9 cellular contexts compared by ENCODE assay signal in genomic region chrX:78708171-78708570, GRCh38. TPM values are rescaled to one million over a fixed set of nuclear protein-coding genes. Genes with fewer than 3 reads are reported as not detected.
DNase-seq lines count a peak whose midpoint lies in the region; ATAC-seq and TF ChIP-seq lines count a peak whose summit lies in the region.
"Had no signal": no experiment of that assay in that cellular context is flagged by ENCODE, and none has a peak within 500 bp of the region (broad histone marks: within the 10 kb centered on the region; RNA-seq: fewer than 3 reads in every experiment).

No MANE protein-coding gene starts in this region.

- H3K9me3 Mint-ChIP-seq in WTC11: no peaks in the 10 kb centered on the region

- peak; percentile 7 for DNase-seq in DND-41
- DNase-seq in Jurkat, Clone E6-1 (ENCODE audit: low read depth, low spot score): peak; percentile 14
- DNase-seq in WTC11 (ENCODE audit: low spot score): peak; percentile 16
- no peak for DNase-seq in NCI-H1694 treated with DMSO at 0.1 percent for 48 hours (lab: John Stamatoyannopoulos, UW)
- no peak for DNase-seq in activated T-cell treated with anti-CD3 and anti-CD28 coated beads, Interleukin-2, amount 50 U/mL, for 48 hours
- no peak for DNase-seq in T-helper 9 cell

- H3K4me1 ChIP-seq in DND-41 (ENCODE audit: insufficient read depth, low read length) (no peaks in the 10 kb centered on the region), liver (ENCODE audit: control insufficient read depth in 4 of 4, insufficient read depth in 4 of 4, low read length in 3 of 4) (no peaks in the 10 kb centered on the region)

- TF ChIP-seq CTCF in DND-41 (IDR thresholded peaks at IDR 0.05; ENCODE audit: borderline replicate concordance, extremely low read depth, low read length, poor library complexity, severe bottlenecking) (peak; percentile 39), WTC11 (IDR thresholded peaks at IDR 0.05) (no peak), liver (IDR thresholded peaks at IDR 0.05; ENCODE audit: low read depth, low read length, missing input control) (peak; percentile 48)

- no peaks in the 10 kb centered on the region for H3K36me3 Mint-ChIP-seq in WTC11

- H3K27ac Mint-ChIP-seq in WTC11: no peak overlapping the region

- peak; percentile 78 to 82 for TF ChIP-seq RAD21 in liver (IDR thresholded peaks at IDR 0.05)

- H3K4me2 ChIP-seq in DND-41 (ENCODE audit: insufficient read depth, low read length): no peak overlapping the region

- 0 out of 2 replicates have a peak, but pooled peaks cover 3% of the 10 kb centered on the region for H3K4me1 Mint-ChIP-seq in WTC11

- H3K4me3 ChIP-seq in DND-41 (ENCODE audit: low read depth in 1 of 2, low read length in 2 of 2) (no peak overlapping the region), liver (ENCODE audit: low read depth in 1 of 3, low read length in 3 of 3) (no peak overlapping the region)
- H3K4me3 ChIP-seq in Jurkat, Clone E6-1 (ENCODE audit: low read length): no peak overlapping the region

- H3K9me3 ChIP-seq in DND-41 (ENCODE audit: insufficient read depth, low read length, severe bottlenecking) (no peaks in the 10 kb centered on the region), liver (ENCODE audit: control insufficient read depth in 4 of 4, low read length in 3 of 4) (no peaks in the 10 kb centered on the region)

- H2AFZ ChIP-seq in DND-41 (ENCODE audit: low read depth, low read length): no peak overlapping the region

- no peaks in the 10 kb centered on the region for H3K79me2 ChIP-seq in DND-41 (ENCODE audit: insufficient read depth, low read length)

- no peak overlapping the region for H3K27ac ChIP-seq in DND-41 (ENCODE audit: low read length)
- H3K27ac ChIP-seq in liver (ENCODE audit: low read depth in 1 of 2, low read length in 2 of 2): no peak overlapping the region

- H3K27me3 Mint-ChIP-seq in WTC11 (ENCODE audit: low read depth): no peaks in the 10 kb centered on the region

- POLR2A ChIA-PET in WTC11 (lab: Charles Lee): no interaction called here

- H3K9ac ChIP-seq in DND-41 (ENCODE audit: low read depth, low read length) (no peak overlapping the region), liver (ENCODE audit: low read depth in 1 of 2, low read length in 2 of 2) (no peak overlapping the region)

- H3K36me3 ChIP-seq in DND-41 (ENCODE audit: insufficient read depth, low read length): no peaks in the 10 kb centered on the region
- no peaks in the 10 kb centered on the region for H3K36me3 ChIP-seq in liver (ENCODE audit: control insufficient read depth in 4 of 4, insufficient read depth in 3 of 4, low read depth in 1 of 4, low read length in 3 of 4)

- no peak overlapping the region for H3K4me3 Mint-ChIP-seq in WTC11

- WGBS in liver: 32% methylated on average over 3 of the region's 3 CpGs

- ATAC-seq in DND-41 (ENCODE audit: insufficient read depth, low read depth) (no peak; the same call in 2 of the 3 replicates), WTC11 (peak; percentile 83), GM21515 (IDR thresholded peaks at IDR 0.05; ENCODE audit: unreplicated experiment) (no peak)

- no peaks in the 10 kb centered on the region for H4K20me1 ChIP-seq in DND-41 (ENCODE audit: insufficient read depth, low read length)

- H3K27me3 ChIP-seq in DND-41 (ENCODE audit: insufficient read depth, low read length, poor library complexity): no peaks in the 10 kb centered on the region
- H3K27me3 ChIP-seq in liver (ENCODE audit: control insufficient read depth in 4 of 4, insufficient read depth in 4 of 4, low read length in 3 of 4): peaks cover 0 to 5% (median 0%) of the 10 kb centered on the region in 4 donors

- CTCF ChIA-PET in WTC11 (lab: Charles Lee): interaction anchor here (0.6 to 1.4 kb wide), 8 partner anchors 16 to 112 kb away, joined by 3 to 7 read pairs (median 3); partner anchors contain the start of gene LPAR4

TF ChIP-seq in WTC11, 78 proteins besides CTCF, POLR2A, EP300 and RAD21 (continues in another document):
- TF ChIP-seq AFF4 (CRISPR knock-in tag; IDR thresholded peaks at IDR 0.05; ENCODE audit: borderline replicate concordance) (no peak), SOX15 (CRISPR knock-in tag; IDR thresholded peaks at IDR 0.05) (no peak), JAZF1 (CRISPR knock-in tag; IDR thresholded peaks at IDR 0.05) (no peak), ZNF416 (CRISPR knock-in tag; IDR thresholded peaks at IDR 0.05) (no peak)

TF ChIP-seq in liver, 16 proteins besides CTCF, POLR2A, EP300 and RAD21:
- TF ChIP-seq ZBTB33 (IDR thresholded peaks at IDR 0.05): no peak
- no peak for TF ChIP-seq EGR1 (IDR thresholded peaks at IDR 0.05; ENCODE audit: low read depth in 2 of 2)
- TF ChIP-seq GABPA (IDR thresholded peaks at IDR 0.05 in 1 of 2, conservative IDR thresholded peaks at IDR 0.05 in 1 of 2): no peak
- TF ChIP-seq FOXA1 (IDR thresholded peaks at IDR 0.05): no peak
- no peak for TF ChIP-seq MAX (IDR thresholded peaks at IDR 0.05)
- no peak for TF ChIP-seq SP1 (IDR thresholded peaks at IDR 0.05)
- no peak for TF ChIP-seq TAF1 (conservative IDR thresholded peaks at IDR 0.05)
- no peak for TF ChIP-seq RXRA (IDR thresholded peaks at IDR 0.05)
- no peak for TF ChIP-seq YY1 (IDR thresholded peaks at IDR 0.05)
- no peak for TF ChIP-seq NR2F2 (IDR thresholded peaks at IDR 0.05)
- TF ChIP-seq REST (IDR thresholded peaks at IDR 0.05): no peak
- TF ChIP-seq FOXA2 (IDR thresholded peaks at IDR 0.05): no peak
- no peak for TF ChIP-seq HNF4G (IDR thresholded peaks at IDR 0.05)
- TF ChIP-seq JUND (IDR thresholded peaks at IDR 0.05): no peak
- TF ChIP-seq HNF4A (conservative IDR thresholded peaks at IDR 0.05): no peak

RNA-seq across cellular contexts. Expression of gene LPAR4, which starts 39.3 kb away (rescaled TPM):
- 0.93 TPM for polyA plus RNA-seq in Jurkat, Clone E6-1 (2012; ENCODE audit: insufficient read depth, insufficient read length)
- total RNA-seq in WTC11 (2021): 7.1 to 7.8 TPM (median 7.3 TPM) in 3 replicates
- total RNA-seq in liver: under 1 TPM in 1 of 2 donors, not detected in 1; 0.33 TPM
- polyA plus RNA-seq in liver: not detected

RNA-seq across cellular contexts. Expression of gene RTL3, which starts 49.0 kb away (rescaled TPM):
- 0.33 TPM for polyA plus RNA-seq in Jurkat, Clone E6-1 (2012; ENCODE audit: insufficient read depth, insufficient read length)
- total RNA-seq in WTC11 (2021): not detected in 3 replicates
- not detected for total RNA-seq in liver
- polyA plus RNA-seq in liver: not detected
- total RNA-seq: mesenteric fat pad had no signal

Comparison
In these comparisons a context has a peak if more than half of its experiments do, and no peak if none do; other contexts are left out.
1. DNase-seq: peak in DND-41 (single experiment), Jurkat, Clone E6-1 (single experiment) and WTC11 (single experiment); none in NCI-H1694 treated with DMSO at 0.1 percent for 48 hours (single experiment), activated T-cell treated with anti-CD3 and anti-CD28 coated beads, Interleukin-2, amount 50 U/mL, for 48 hours (0 of 2) and T-helper 9 cell (single experiment).